In the genomic region with DNA sequence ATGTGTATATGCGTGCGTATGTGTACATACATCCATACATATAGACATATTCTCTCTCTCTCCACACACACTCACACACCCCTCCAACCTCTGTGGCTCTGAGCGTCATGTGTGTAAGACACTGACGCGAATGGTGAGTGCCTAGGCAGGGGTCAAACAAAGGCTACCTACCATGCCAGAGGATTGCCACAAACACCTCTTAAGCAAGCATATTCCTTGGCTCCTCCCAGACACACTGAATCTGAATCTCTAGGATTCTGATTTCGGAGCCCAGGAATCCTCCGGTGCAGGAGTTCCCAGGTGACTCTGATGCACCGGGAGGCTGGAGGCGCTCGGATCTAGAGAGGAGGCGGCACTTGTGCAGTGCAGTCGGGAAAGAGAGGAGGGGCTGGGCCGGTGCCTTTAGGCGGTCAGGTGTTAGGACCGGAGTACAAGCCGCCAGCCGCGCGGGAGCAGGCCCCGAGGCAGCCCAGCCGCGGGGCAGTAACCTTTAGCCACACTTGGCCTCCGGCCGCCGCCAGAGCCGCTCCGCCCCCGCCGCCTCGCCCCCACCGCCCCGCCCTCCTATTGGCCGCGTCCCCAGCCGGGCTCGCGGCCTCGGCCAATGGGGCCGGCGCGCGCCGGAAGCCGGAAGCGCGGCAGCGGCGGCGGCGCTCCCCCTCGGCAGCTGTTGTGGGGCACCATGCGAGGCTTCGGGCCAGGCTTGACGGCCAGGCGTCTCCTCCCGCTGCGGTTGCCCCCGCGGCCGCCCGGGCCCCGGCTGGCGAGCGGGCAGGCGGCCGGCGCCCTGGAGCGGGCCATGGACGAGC, we compare ENCODE assay signal across 8 cellular contexts. TPM values are rescaled to one million over a fixed set of nuclear protein-coding genes. Genes with fewer than 3 reads are reported as not detected.
DNase-seq lines count a peak whose midpoint lies in the region; ATAC-seq and TF ChIP-seq lines count a peak whose summit lies in the region.

MLYCD (plus strand) TSS at position 653 of the 809 bp plus-strand sequence; CDS start at position 683, 30 bp downstream.

- no peaks in the 10 kb centered on the region for H3K9me3 ChIP-seq in left lung

- H3K36me3 Mint-ChIP-seq in activated CD4-positive, alpha-beta T cell treated with anti-CD3 and anti-CD28 coated beads, Interleukin-2, amount 10 ng/mL, durations not matched to agents 24 days and 14 days (ENCODE audit: low read depth) = peaks cover 4% of the 10 kb centered on the region

- H3K4me3 ChIP-seq in left lung = peak within 1 kb of the TSS; percentile 72 to 80

- DNase-seq in ACHN = peak; percentile 86
- peak; percentile 69 for DNase-seq in NCI-H226
- peak; percentile 94 for DNase-seq in activated CD4-positive, alpha-beta T cell treated with anti-CD3 and anti-CD28 coated beads, Interleukin-2, amount 10 ng/mL, durations not matched to agents 24 days and 14 days
- DNase-seq in cortex of kidney (lab: John Stamatoyannopoulos, UW) = peak; percentile 29
- DNase-seq in left lung = peak; percentile 90 to 96
- DNase-seq in stimulated activated CD4-positive, alpha-beta T cell treated with anti-CD3 and anti-CD28 coated beads, Interleukin-2, amount 100 ng/mL, for 4 hours (ENCODE audit: low read depth) = peak; percentile 52

- TF ChIP-seq CTCF in left lung (IDR thresholded peaks at IDR 0.05) = no peak

- H3K4me1 ChIP-seq in left lung = peaks cover 7 to 29% of the 10 kb centered on the region in 2 donors

- peak within 1 kb of the TSS; percentile 88 for H3K27ac Mint-ChIP-seq in activated CD4-positive, alpha-beta T cell treated with anti-CD3 and anti-CD28 coated beads, Interleukin-2, amount 10 ng/mL, durations not matched to agents 24 days and 14 days

- peak within 1 kb of the TSS; percentile 94 for H3K4me3 Mint-ChIP-seq in activated CD4-positive, alpha-beta T cell treated with anti-CD3 and anti-CD28 coated beads, Interleukin-2, amount 10 ng/mL, durations not matched to agents 24 days and 14 days

- H3K4me1 Mint-ChIP-seq in activated CD4-positive, alpha-beta T cell treated with anti-CD3 and anti-CD28 coated beads, Interleukin-2, amount 10 ng/mL, durations not matched to agents 24 days and 14 days = peaks cover 17% of the 10 kb centered on the region

- intact Hi-C loops in activated CD4-positive, alpha-beta T cell treated with anti-CD3 and anti-CD28 coated beads, Interleukin-2, amount 10 ng/mL, durations not matched to agents 24 days and 14 days (cut with micrococcal nuclease) = loop anchor here (1.0 to 2.0 kb wide), 3 partner anchors 55 to 91 kb away; partner anchors contain the start of genes HSBP1 and OSGIN1
- intact Hi-C loops in left lung (cut with DNase I) = no loop called here

- in situ Hi-C loops in ACHN (cut with HindIII; ENCODE audit: low pct_ligation_motif_present, low pct_unique_long_range_greater_than_20kb, low sequenced_read_pairs) = no loop called here

- peaks cover 13% of the 10 kb centered on the region for H3K27me3 Mint-ChIP-seq in activated CD4-positive, alpha-beta T cell treated with anti-CD3 and anti-CD28 coated beads, Interleukin-2, amount 10 ng/mL, durations not matched to agents 24 days and 14 days

- no peaks in the 10 kb centered on the region for H3K27me3 ChIP-seq in left lung

- peak; percentile 78 for ATAC-seq in GM18519 (IDR thresholded peaks at IDR 0.05; ENCODE audit: low FRiP score, unreplicated experiment)
- ATAC-seq in HG03025 (IDR thresholded peaks at IDR 0.05; ENCODE audit: low FRiP score, unreplicated experiment) = peak; percentile 72
- peak; percentile 96 for ATAC-seq in left lung

- H3K36me3 ChIP-seq in left lung = no peaks in the 10 kb centered on the region

- peak within 1 kb of the TSS; percentile 86 to 90 for H3K27ac ChIP-seq in left lung

- peaks cover 4% of the 10 kb centered on the region for H3K9me3 Mint-ChIP-seq in activated CD4-positive, alpha-beta T cell treated with anti-CD3 and anti-CD28 coated beads, Interleukin-2, amount 10 ng/mL, durations not matched to agents 24 days and 14 days

RNA-seq across cellular contexts. Expression of gene MLYCD, which starts in this region (rescaled TPM):
- 5.0 and 5.3 TPM in 2 replicates for total RNA-seq in activated CD4-positive, alpha-beta T cell treated with anti-CD3 and anti-CD28 coated beads, Interleukin-2, amount 10 ng/mL, durations not matched to agents 24 days and 14 days
- 1 to 10 TPM; 6.4 to 6.6 TPM for total RNA-seq in left lung

Comparison
In these comparisons a context has a peak if more than half of its experiments do, and no peak if none do; other contexts are left out.
1. Peak in every context shown above with its lines: DNase-seq, ATAC-seq, H3K4me3 ChIP-seq and H3K27ac ChIP-seq.
2. DNase-seq: peak in every context shown above with its lines; median percentile 94 in activated CD4-positive, alpha-beta T cell treated with anti-CD3 and anti-CD28 coated beads, Interleukin-2, amount 10 ng/mL, durations not matched to agents 24 days and 14 days; 93 in left lung; 86 in ACHN; 69 in NCI-H226; 52 in stimulated activated CD4-positive, alpha-beta T cell treated with anti-CD3 and anti-CD28 coated beads, Interleukin-2, amount 100 ng/mL, for 4 hours; 29 in cortex of kidney.